Comparison of ENCODE assay signal across 10 cellular contexts in genomic region chr11:79087238-79087956, GRCh38.
DNase-seq lines count a peak whose midpoint lies in the region; ATAC-seq, FAIRE-seq and TF ChIP-seq lines count a peak whose summit lies in the region.
"Had no signal": no experiment of that assay in that cellular context is flagged by ENCODE, and none has a peak within 500 bp of the region (broad histone marks: within the 10 kb centered on the region; RNA-seq: fewer than 3 reads in every experiment).

No MANE protein-coding gene starts in this region.

- FAIRE-seq in H54 (lab: Jason Lieb, UNC), result peak; percentile 80

- intact Hi-C loops in adrenal gland (cut with DNase I), result no loop called here

- no peaks in the 10 kb centered on the region for H3K9me3 ChIP-seq in adipocyte (ENCODE audit: control insufficient read depth, low read length)
- no peaks in the 10 kb centered on the region for H3K9me3 ChIP-seq in adrenal gland (replicated peaks in 1 of 3)

- no peak overlapping the region for H3K9ac ChIP-seq in adipocyte (ENCODE audit: low read length)

- ATAC-seq in omental fat pad (ENCODE audit: low FRiP score), result no peak
- no peak for ATAC-seq in HG03460 (IDR thresholded peaks at IDR 0.05; ENCODE audit: unreplicated experiment)

- H3K4me3 ChIP-seq in adipocyte (ENCODE audit: low read length) (no peak overlapping the region), retinal pigment epithelial cell (ENCODE audit: low read length) (no peak overlapping the region), adrenal gland (no peak overlapping the region)

- no peak for TF ChIP-seq CTCF in retinal pigment epithelial cell (conservative IDR thresholded peaks at IDR 0.05; ENCODE audit: low read depth, low read length)
- TF ChIP-seq CTCF in omental fat pad (IDR thresholded peaks at IDR 0.05), result no peak
- no peak for TF ChIP-seq CTCF in adrenal gland (IDR thresholded peaks at IDR 0.05)

- no peaks in the 10 kb centered on the region for H3K27me3 ChIP-seq in adipocyte (replicated peaks; ENCODE audit: control insufficient read depth, insufficient read depth, low read length)
- no peaks in the 10 kb centered on the region for H3K27me3 ChIP-seq in adrenal gland

- H3K36me3 ChIP-seq in adipocyte (ENCODE audit: control insufficient read depth, insufficient read depth, low read length, severe bottlenecking) (no peaks in the 10 kb centered on the region), adrenal gland (replicated peaks in 1 of 2) (no peaks in the 10 kb centered on the region)

- 52 to 75% (median 74%) methylated on average over 7 to 9 of the region's 9 CpGs for WGBS in adrenal gland, 4 donors

- H3K27ac ChIP-seq in adrenal gland, result no peak overlapping the region

- DNase-seq in H54 (ENCODE audit: insufficient read length, low spot score), result peak; percentile 65
- DNase-seq in adipocyte (ENCODE audit: low read depth), result peak; percentile 70
- DNase-seq in glomerular visceral epithelial cell (ENCODE audit: extremely low spot score), result peak; percentile 90
- DNase-seq in retinal pigment epithelial cell (ENCODE audit: low read depth), result peak; percentile 21
- no peak for DNase-seq in omental fat pad (ENCODE audit: low spot score)
- no peak for DNase-seq in adrenal gland
- no peak for DNase-seq in erythroblast (lab: John Stamatoyannopoulos, UW)
- DNase-seq: activated T-cell treated with anti-CD3 and anti-CD28 coated beads, Interleukin-2, amount 50 U/mL, for 1 hour; NCI-H187 treated with DMSO at 0.1 percent for 48 hours had no signal

- H3K4me1 ChIP-seq in adipocyte (ENCODE audit: control insufficient read depth, insufficient read depth, low read length), result peaks cover 13% of the 10 kb centered on the region
- H3K4me1 ChIP-seq in adrenal gland (replicated peaks in 1 of 2), result no peaks in the 10 kb centered on the region

- TF ChIP-seq POLR2A in H54 (IDR thresholded peaks at IDR 0.05; ENCODE audit: low read depth, low read length) (no peak), adrenal gland (IDR thresholded peaks at IDR 0.05) (no peak), erythroblast (IDR thresholded peaks at IDR 0.05; ENCODE audit: low read length) (no peak)

Comparison
In these comparisons a context has a peak if more than half of its experiments do, and no peak if none do; other contexts are left out.
1. DNase-seq: peak in H54 (single experiment), adipocyte (single experiment), glomerular visceral epithelial cell (single experiment) and retinal pigment epithelial cell (single experiment); none in omental fat pad (single experiment), adrenal gland (0 of 7) and erythroblast (0 of 2).